ENCODE assay signal across 8 cellular contexts in the genomic region with DNA sequence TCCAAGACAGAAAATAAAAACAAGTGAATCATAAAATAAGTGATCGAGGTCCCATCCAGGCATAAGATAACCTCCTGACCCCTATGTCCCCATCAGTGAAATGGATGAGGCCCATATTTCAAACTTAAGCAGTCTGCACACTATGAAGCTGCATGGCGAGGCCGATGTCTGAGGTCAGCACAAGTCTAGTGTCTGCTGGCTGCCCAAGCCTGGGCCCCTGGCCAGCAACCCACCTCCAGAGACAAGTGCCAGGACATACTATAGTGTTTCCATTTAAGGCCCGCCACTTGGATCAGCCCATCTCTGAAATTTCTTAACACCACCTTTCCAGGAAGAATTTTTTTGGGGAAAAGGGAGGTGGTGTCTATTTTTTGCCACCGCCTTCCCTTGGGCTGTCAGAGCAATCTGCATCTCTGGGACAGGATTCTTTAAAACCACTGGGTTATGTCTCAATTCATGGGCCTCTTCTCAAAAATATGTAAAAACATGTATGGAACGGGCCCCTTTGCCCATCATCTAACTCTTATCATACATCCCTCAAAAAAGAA. TPM values are rescaled to one million over a fixed set of nuclear protein-coding genes. Genes with fewer than 3 reads are reported as not detected.
DNase-seq lines count a peak whose midpoint lies in the region; ATAC-seq, FAIRE-seq and TF ChIP-seq lines count a peak whose summit lies in the region.

No MANE protein-coding gene starts in this region.

- H3K79me2 ChIP-seq in OCI-LY3 (ENCODE audit: low read length) = no peaks in the 10 kb centered on the region

- H3K27ac ChIP-seq in OCI-LY3 (ENCODE audit: low read length) = no peak overlapping the region

- no peaks in the 10 kb centered on the region for H3K36me3 ChIP-seq in OCI-LY3 (replicated peaks; ENCODE audit: low read depth, low read length)
- no peaks in the 10 kb centered on the region for H3K36me3 ChIP-seq in endocrine pancreas (ENCODE audit: control insufficient read depth, insufficient read depth, low read length)

- peaks cover 15% of the 10 kb centered on the region for H3K4me1 ChIP-seq in OCI-LY3 (ENCODE audit: low read length)
- peaks cover 15% of the 10 kb centered on the region for H3K4me1 ChIP-seq in endocrine pancreas (ENCODE audit: control insufficient read depth, insufficient read depth, low read length)

- CTCF ChIA-PET in AG04449 (lab: Yijun Ruan, JAX) = interaction anchor here (0.7 to 1.9 kb wide), 2 partner anchors 41 to 102 kb away, joined by 3 to 5 read pairs; no protein-coding TSS in a partner anchor

- ATAC-seq in HG03045 (IDR thresholded peaks at IDR 0.05; ENCODE audit: unreplicated experiment) (no peak), HG03159 (IDR thresholded peaks at IDR 0.05; ENCODE audit: unreplicated experiment) (no peak)

- H3K27me3 ChIP-seq in OCI-LY3 (ENCODE audit: low read depth, low read length) (no peaks in the 10 kb centered on the region), endocrine pancreas (ENCODE audit: control insufficient read depth, insufficient read depth, low read length) (no peaks in the 10 kb centered on the region)

- no peak for DNase-seq in AG04449 (ENCODE audit: low read depth, low spot score)
- DNase-seq in myocyte (ENCODE audit: low read depth) = peak; percentile 35
- DNase-seq in GM19239 (ENCODE audit: insufficient read length, low spot score) = no peak
- DNase-seq in hippocampal formation (lab: John Stamatoyannopoulos, UW) = no peak

- no peaks in the 10 kb centered on the region for H4K20me1 ChIP-seq in OCI-LY3 (ENCODE audit: insufficient read depth, low read length)

- H3K4me3 ChIP-seq in AG04449 (ENCODE audit: low read depth, low read length) (peak overlapping the region; percentile 89), OCI-LY3 (ENCODE audit: low read length) (no peak overlapping the region), endocrine pancreas (ENCODE audit: control insufficient read depth, insufficient read depth, low read length) (peak overlapping the region; percentile 84)

- peak overlapping the region; percentile 97; the same call in 1 of the 2 replicates for H3K4me2 ChIP-seq in OCI-LY3 (ENCODE audit: low read length)

- TF ChIP-seq CTCF in AG04449 (IDR thresholded peaks at IDR 0.05; ENCODE audit: insufficient read depth, low read length, missing control alignments) = no peak
- no peak for TF ChIP-seq CTCF in OCI-LY3 (IDR thresholded peaks at IDR 0.05; ENCODE audit: low read depth, low read length)

- H3K9me3 ChIP-seq in OCI-LY3 (ENCODE audit: insufficient read depth, low read length) = no peaks in the 10 kb centered on the region
- no peaks in the 10 kb centered on the region for H3K9me3 ChIP-seq in endocrine pancreas (ENCODE audit: control insufficient read depth, low read length)

- no peak overlapping the region for H2AFZ ChIP-seq in OCI-LY3 (ENCODE audit: low read depth, low read length)

- no peak for FAIRE-seq in GM19239 (lab: Jason Lieb, UNC)

- POLR2A ChIA-PET in AG04449 (lab: Yijun Ruan, JAX) = interaction anchor here (0.7 to 2.1 kb wide), 3 partner anchors 19 to 127 kb away, joined by 3 to 11 read pairs (median 4); no protein-coding TSS in a partner anchor

- H3K9ac ChIP-seq in OCI-LY3 (ENCODE audit: low read length) (no peak overlapping the region), endocrine pancreas (ENCODE audit: control insufficient read depth, insufficient read depth, low read length) (peak overlapping the region; percentile 36)

RNA-seq across cellular contexts. Expression of gene ACVR1, which starts 1.8 kb away (rescaled TPM):
- total RNA-seq in myocyte = 43.0 and 48.8 TPM in 2 replicates
- 38.8 TPM for polyA plus RNA-seq in myocyte (2012)
